ENCODE assay signal across 8 cellular contexts in genomic region chr19:17333611-17334413, GRCh38. TPM values are rescaled to one million over a fixed set of nuclear protein-coding genes. Genes with fewer than 3 reads are reported as not detected.
DNase-seq lines count a peak whose midpoint lies in the region; ATAC-seq and TF ChIP-seq lines count a peak whose summit lies in the region.

No MANE protein-coding gene starts in this region.

- DNase-seq in MV-4-11 (lab: John Stamatoyannopoulos, UW) (peak; percentile 97), endothelial cell (ENCODE audit: low spot score) (no peak), thyroid gland (no peak)
- DNase-seq in activated CD8-positive, alpha-beta memory T cell treated with anti-CD3 and anti-CD28 coated beads for 1 hour (ENCODE audit: extremely low read depth in 1 of 2, low read depth in 1 of 2): peak; percentile 44

- no peaks in the 10 kb centered on the region for H3K9me3 ChIP-seq in neural cell (ENCODE audit: low read length)
- H3K9me3 ChIP-seq in thyroid gland: no peaks in the 10 kb centered on the region

- peaks cover 17% of the 10 kb centered on the region for H3K36me3 Mint-ChIP-seq in endothelial cell (ENCODE audit: low read depth, unreplicated experiment)

- H3K27me3 Mint-ChIP-seq in endothelial cell (ENCODE audit: unreplicated experiment): peaks cover 21% of the 10 kb centered on the region

- H3K9me3 Mint-ChIP-seq in endothelial cell (ENCODE audit: unreplicated experiment): no peaks in the 10 kb centered on the region

- peak overlapping the region; percentile 94 for H3K9ac ChIP-seq in neural cell (ENCODE audit: low read length)

- peak overlapping the region; percentile 86 for H3K4me3 Mint-ChIP-seq in endothelial cell (ENCODE audit: unreplicated experiment)

- H3K27ac Mint-ChIP-seq in endothelial cell (ENCODE audit: unreplicated experiment): no peak overlapping the region

- no peak for TF ChIP-seq RAD21 in neural cell (conservative IDR thresholded peaks at IDR 0.05)

- H3K79me2 ChIP-seq in neural cell (replicated peaks; ENCODE audit: insufficient read depth, low read length): peaks cover 7% of the 10 kb centered on the region

- peak overlapping the region; percentile 49 for H3K4me2 ChIP-seq in neural cell (ENCODE audit: low read length)

- no peak for TF ChIP-seq POLR2A in thyroid gland (IDR thresholded peaks at IDR 0.05)

- ATAC-seq in HG02763 (IDR thresholded peaks at IDR 0.05; ENCODE audit: unreplicated experiment): no peak
- no peak for ATAC-seq in HG03521 (IDR thresholded peaks at IDR 0.05; ENCODE audit: unreplicated experiment)

- intact Hi-C loops in thyroid gland (cut with DNase I): no loop called here

- H3F3A ChIP-seq in neural cell (ENCODE audit: insufficient read depth, low read length, poor library complexity, severe bottlenecking): peaks cover 6% of the 10 kb centered on the region

- TF ChIP-seq CTCF in endothelial cell (IDR thresholded peaks at IDR 0.05; ENCODE audit: unreplicated experiment): no peak
- TF ChIP-seq CTCF in neural cell (IDR thresholded peaks at IDR 0.05; ENCODE audit: poor library complexity, severe bottlenecking): no peak
- no peak for TF ChIP-seq CTCF in thyroid gland (IDR thresholded peaks at IDR 0.05)

- H3K9me2 ChIP-seq in neural cell (ENCODE audit: insufficient read depth, low read length): no peaks in the 10 kb centered on the region

- peak overlapping the region; percentile 69 for H3K4me3 ChIP-seq in GM08714 (ENCODE audit: low read length)
- peak overlapping the region; percentile 91 for H3K4me3 ChIP-seq in neural cell (ENCODE audit: low read length)
- H3K4me3 ChIP-seq in thyroid gland (replicated peaks in 1 of 3): peak overlapping the region; percentile 28 to 91 (median 60)

- H3K36me3 ChIP-seq in neural cell (ENCODE audit: insufficient read depth, low read length): no peaks in the 10 kb centered on the region
- no peaks in the 10 kb centered on the region for H3K36me3 ChIP-seq in thyroid gland

- peak overlapping the region; percentile 80 for H2AFZ ChIP-seq in neural cell (ENCODE audit: low read depth, low read length)

- H4K20me1 ChIP-seq in neural cell (ENCODE audit: insufficient read depth): no peaks in the 10 kb centered on the region

- H3K4me1 Mint-ChIP-seq in endothelial cell (ENCODE audit: unreplicated experiment): peaks cover 11% of the 10 kb centered on the region

- peak overlapping the region; percentile 76 for H3K27ac ChIP-seq in neural cell (ENCODE audit: low read length)
- H3K27ac ChIP-seq in thyroid gland: peak overlapping the region in 1 of 3 donors; percentile 69

- H3K27me3 ChIP-seq in neural cell (ENCODE audit: insufficient read depth, low read depth, low read length) (no peaks in the 10 kb centered on the region), thyroid gland (no peaks in the 10 kb centered on the region)

- 44 to 63% methylated on average over 24 to 30 of the region's 52 CpGs for WGBS in thyroid gland, 2 donors

- TF ChIP-seq EP300 in neural cell (conservative IDR thresholded peaks at IDR 0.05; ENCODE audit: poor library complexity, severe bottlenecking): no peak

- H3K4me1 ChIP-seq in thyroid gland: peaks cover 25 to 37% of the 10 kb centered on the region in 2 donors

TF ChIP-seq in neural cell, 6 proteins besides CTCF, POLR2A, EP300 and RAD21:
- no peak for TF ChIP-seq REST (IDR thresholded peaks at IDR 0.05; ENCODE audit: borderline replicate concordance)
- no peak for TF ChIP-seq TAF1 (IDR thresholded peaks at IDR 0.05; ENCODE audit: low read depth)
- TF ChIP-seq SMC3 (conservative IDR thresholded peaks at IDR 0.05; ENCODE audit: poor library complexity): no peak
- no peak for TF ChIP-seq MXI1 (conservative IDR thresholded peaks at IDR 0.05; ENCODE audit: poor library complexity, severe bottlenecking)
- TF ChIP-seq EZH2 (IDR thresholded peaks at IDR 0.05; ENCODE audit: borderline replicate concordance, insufficient read depth, low read length, poor library complexity, severe bottlenecking): no peak
- no peak for TF ChIP-seq POLR2AphosphoS5 (IDR thresholded peaks at IDR 0.05)

RNA-seq across cellular contexts. Expression of gene ANO8, which starts 0.8 kb away (rescaled TPM):
- total RNA-seq in endothelial cell (ENCODE audit: unreplicated experiment): 19.0 TPM
- polyA plus RNA-seq in neural cell: 51.3 and 68.6 TPM in 2 replicates
- 51.1 and 55.3 TPM in 2 replicates for polyA minus RNA-seq in neural cell
- 10 to 100 TPM in 1 of 4 donors, 1 to 10 TPM in 3; 5.0 to 10.9 (median 5.9) TPM for total RNA-seq in thyroid gland

RNA-seq across cellular contexts. Expression of gene GTPBP3, which starts 3.5 kb away (rescaled TPM):
- total RNA-seq in endothelial cell (ENCODE audit: unreplicated experiment): 27.3 TPM
- 23.2 and 25.6 TPM in 2 replicates for polyA plus RNA-seq in neural cell
- 20.6 and 22.4 TPM in 2 replicates for polyA minus RNA-seq in neural cell
- 10 to 100 TPM; 17.7 to 21.8 (median 19.6) TPM for total RNA-seq in thyroid gland

RNA-seq across cellular contexts. Expression of gene DDA1, which starts 24.4 kb away (rescaled TPM):
- total RNA-seq in endothelial cell (ENCODE audit: unreplicated experiment): 44.7 TPM
- polyA plus RNA-seq in neural cell: 25.4 and 26.3 TPM in 2 replicates
- polyA minus RNA-seq in neural cell: 13.1 and 21.0 TPM in 2 replicates
- total RNA-seq in thyroid gland: 10 to 100 TPM; 14.5 to 40.4 (median 20.1) TPM

RNA-seq across cellular contexts. Expression of gene MRPL34, which starts 28.1 kb away (rescaled TPM):
- total RNA-seq in endothelial cell (ENCODE audit: unreplicated experiment): 60.2 TPM
- polyA plus RNA-seq in neural cell: 61.7 and 85.1 TPM in 2 replicates
- 15.8 and 24.3 TPM in 2 replicates for polyA minus RNA-seq in neural cell
- 100 to 1,000 TPM in 3 of 4 donors, 10 to 100 TPM in 1; 95.8 to 311 (median 149) TPM for total RNA-seq in thyroid gland

RNA-seq across cellular contexts. Expression of gene ABHD8, which starts 30.6 kb away (rescaled TPM):
- total RNA-seq in endothelial cell (ENCODE audit: unreplicated experiment) (8.9 TPM), thyroid gland (10 to 100 TPM; 14.4 to 31.2 (median 23.3) TPM)
- polyA plus RNA-seq in neural cell: 28.1 and 31.6 TPM in 2 replicates
- 29.6 and 31.9 TPM in 2 replicates for polyA minus RNA-seq in neural cell

Comparison
In these comparisons a context has a peak if more than half of its experiments do, and no peak if none do; other contexts are left out.
1. DNase-seq: peak in MV-4-11 (single experiment) and activated CD8-positive, alpha-beta memory T cell treated with anti-CD3 and anti-CD28 coated beads for 1 hour (2 of 2); none in endothelial cell (single experiment) and thyroid gland (0 of 2).
2. Peak in every context shown above with its lines, with median percentiles within 50 percentile points of each other: H3K4me3 ChIP-seq.